Comparison of ENCODE assay signal across 1 cellular context in the genomic region with DNA sequence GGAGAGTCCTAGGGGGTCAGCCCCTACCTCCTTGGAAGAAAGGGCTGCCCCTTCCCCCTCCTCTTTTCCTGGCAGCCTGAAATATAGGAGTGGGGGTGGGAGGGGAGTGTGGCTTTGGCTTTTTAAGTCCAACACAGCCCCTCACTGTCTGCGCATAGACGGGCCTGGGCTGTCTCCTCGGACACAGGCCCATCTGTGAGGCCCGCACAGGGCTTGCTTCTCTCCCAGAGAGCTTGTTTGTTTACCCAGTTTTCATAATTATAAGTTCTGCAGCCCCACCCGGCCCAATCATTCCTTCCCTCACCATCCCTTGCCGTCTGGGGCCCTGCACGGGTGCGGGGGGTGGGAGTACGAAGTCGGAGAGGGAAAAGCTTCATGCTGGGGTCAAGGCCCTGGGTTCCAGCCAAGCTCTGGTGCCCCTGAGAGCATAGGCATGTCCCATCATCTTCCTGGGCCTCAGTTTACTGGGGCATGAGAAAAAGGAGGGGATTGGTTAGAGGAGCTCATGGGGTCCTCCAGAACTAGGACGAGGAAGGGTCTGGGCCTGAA.
TF ChIP-seq lines count a peak whose summit lies in the region.

No MANE protein-coding gene starts in this region.

TF ChIP-seq in IMR-90, 13 proteins besides CTCF, POLR2A, EP300 and RAD21:
- TF ChIP-seq CHD1 (IDR thresholded peaks at IDR 0.05; ENCODE audit: low read depth, low read length) (no peak), MXI1 (IDR thresholded peaks at IDR 0.05; ENCODE audit: borderline replicate concordance, low read depth, low read length) (no peak)
